8 cellular contexts compared by ENCODE assay signal in the genomic region with DNA sequence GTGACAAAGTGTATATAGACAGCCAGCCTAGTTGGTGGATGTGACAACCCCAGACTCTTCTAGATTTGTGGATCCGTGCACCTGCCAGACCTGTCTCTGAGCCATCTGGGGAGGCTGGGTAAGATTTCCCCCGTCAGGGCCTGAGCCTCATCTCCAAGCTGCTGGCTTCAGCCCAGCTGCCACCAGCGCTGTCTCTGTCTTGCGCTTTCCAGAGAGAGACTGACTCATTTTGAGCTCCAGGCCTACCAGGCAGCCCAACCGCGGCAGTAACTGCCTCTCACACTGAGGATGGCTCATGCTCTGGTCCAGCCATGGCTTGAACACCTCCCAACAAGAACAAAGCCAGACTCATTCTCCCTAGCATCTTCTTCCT. TPM values are rescaled to one million over a fixed set of nuclear protein-coding genes. Genes with fewer than 3 reads are reported as not detected.
DNase-seq lines count a peak whose midpoint lies in the region; ATAC-seq lines count a peak whose summit lies in the region.

No MANE protein-coding gene starts in this region.

- H3K27ac Mint-ChIP-seq in activated CD8-positive, alpha-beta memory T cell treated with anti-CD3 and anti-CD28 coated beads, Interleukin-2, amount 10 ng/mL, durations not matched to agents 7 days and 5 days: peak overlapping the region; percentile 90

- CTCF ChIA-PET in activated CD8-positive, alpha-beta memory T cell treated with anti-CD3 and anti-CD28 coated beads, Interleukin-2, amount 10 ng/mL, durations not matched to agents 7 days and 5 days (lab: Charles Lee): interaction anchor here (1.2 to 4.9 kb wide), 7 partner anchors 11 to 191 kb away, joined by 3 to 65 read pairs (median 18); partner anchors contain the start of genes GRK4 and NOP14

- H3K4me3 Mint-ChIP-seq in activated CD8-positive, alpha-beta memory T cell treated with anti-CD3 and anti-CD28 coated beads, Interleukin-2, amount 10 ng/mL, durations not matched to agents 7 days and 5 days: peak overlapping the region; percentile 85

- peak; percentile 74 for DNase-seq in DMS 273 (lab: John Stamatoyannopoulos, UW; ENCODE audit: unreplicated experiment)
- DNase-seq in DMS 273 treated with DMSO at 0.1 percent for 48 hours (lab: John Stamatoyannopoulos, UW): no peak
- DNase-seq in activated CD8-positive, alpha-beta memory T cell treated with anti-CD3 and anti-CD28 coated beads, Interleukin-2, amount 10 ng/mL, durations not matched to agents 7 days and 5 days: peak; percentile 87
- DNase-seq in iris pigment epithelial cell (ENCODE audit: low read depth): peak; percentile 85
- DNase-seq in superior temporal gyrus (ENCODE audit: extremely low spot score): peak; percentile 32

- ATAC-seq in HG03442 (IDR thresholded peaks at IDR 0.05; ENCODE audit: unreplicated experiment) (peak; percentile 29), GM18873 (IDR thresholded peaks at IDR 0.05; ENCODE audit: low FRiP score, unreplicated experiment) (no peak), GM18907 (IDR thresholded peaks at IDR 0.05; ENCODE audit: unreplicated experiment) (no peak)
- peak; percentile 43 for ATAC-seq in activated CD8-positive, alpha-beta memory T cell treated with anti-CD3 and anti-CD28 coated beads, Interleukin-2, amount 10 ng/mL, durations not matched to agents 7 days and 5 days

- no peaks in the 10 kb centered on the region for H3K27me3 Mint-ChIP-seq in activated CD8-positive, alpha-beta memory T cell treated with anti-CD3 and anti-CD28 coated beads, Interleukin-2, amount 10 ng/mL, durations not matched to agents 7 days and 5 days

- peaks cover 49% of the 10 kb centered on the region for H3K36me3 Mint-ChIP-seq in activated CD8-positive, alpha-beta memory T cell treated with anti-CD3 and anti-CD28 coated beads, Interleukin-2, amount 10 ng/mL, durations not matched to agents 7 days and 5 days

- no peaks in the 10 kb centered on the region for H3K9me3 Mint-ChIP-seq in activated CD8-positive, alpha-beta memory T cell treated with anti-CD3 and anti-CD28 coated beads, Interleukin-2, amount 10 ng/mL, durations not matched to agents 7 days and 5 days (ENCODE audit: low read depth)

- H3K4me1 Mint-ChIP-seq in activated CD8-positive, alpha-beta memory T cell treated with anti-CD3 and anti-CD28 coated beads, Interleukin-2, amount 10 ng/mL, durations not matched to agents 7 days and 5 days: peaks cover 74% of the 10 kb centered on the region

RNA-seq across cellular contexts. Expression of gene NOP14, which starts 26.4 kb away (rescaled TPM):
- total RNA-seq in activated CD8-positive, alpha-beta memory T cell treated with anti-CD3 and anti-CD28 coated beads, Interleukin-2, amount 10 ng/mL, durations not matched to agents 7 days and 5 days: 10 to 100 TPM; 47.9 to 81.0 TPM

RNA-seq across cellular contexts. Expression of gene GRK4, which starts 26.6 kb away (rescaled TPM):
- 1 to 10 TPM; 3.0 to 4.4 TPM for total RNA-seq in activated CD8-positive, alpha-beta memory T cell treated with anti-CD3 and anti-CD28 coated beads, Interleukin-2, amount 10 ng/mL, durations not matched to agents 7 days and 5 days

Comparison
In these comparisons a context has a peak if more than half of its experiments do, and no peak if none do; other contexts are left out.
1. ATAC-seq: peak in HG03442 (single experiment) and activated CD8-positive, alpha-beta memory T cell treated with anti-CD3 and anti-CD28 coated beads, Interleukin-2, amount 10 ng/mL, durations not matched to agents 7 days and 5 days (single experiment); none in GM18873 (single experiment) and GM18907 (single experiment).